8 cellular contexts compared by ENCODE assay signal in the genomic region with DNA sequence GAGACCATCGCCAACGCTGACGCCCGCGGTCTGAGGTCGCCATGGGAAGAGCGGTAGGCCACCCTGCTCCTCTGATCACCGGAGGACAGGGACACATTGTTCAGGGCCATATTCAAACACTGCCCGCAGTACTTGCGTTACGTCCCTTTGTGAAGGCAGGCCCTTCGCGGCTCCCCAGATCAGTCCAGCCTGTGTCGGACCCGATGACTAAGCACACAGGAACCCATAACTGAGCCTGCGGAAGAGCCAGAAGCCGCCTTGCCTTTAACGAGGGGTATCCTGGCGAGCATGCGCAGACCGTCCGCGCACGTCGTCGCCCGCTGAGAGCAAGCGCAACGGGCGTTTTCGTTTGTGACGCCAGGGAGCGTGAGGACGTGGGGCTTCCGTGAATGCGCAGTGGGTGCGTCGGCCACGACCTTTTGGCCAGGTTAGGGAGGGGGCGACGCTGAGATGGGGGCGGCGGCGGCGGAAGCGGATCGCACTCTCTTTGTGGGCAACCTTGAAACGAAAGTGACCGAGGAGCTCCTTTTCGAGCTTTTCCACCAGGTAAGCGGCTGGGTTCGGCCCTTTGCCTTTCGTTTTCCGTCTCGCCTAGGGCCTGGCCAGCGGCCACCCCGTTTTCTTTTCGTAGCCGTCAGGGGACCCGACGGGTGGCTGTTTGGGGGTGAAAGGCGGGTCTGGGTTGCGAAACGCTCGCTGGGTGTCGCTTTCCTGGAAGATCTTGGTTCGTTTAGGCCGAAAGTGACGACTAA. TPM values are rescaled to one million over a fixed set of nuclear protein-coding genes. Genes with fewer than 3 reads are reported as not detected.
A peak's percentile ranks its signal among the peaks of the same experiment; 100 is the strongest.
DNase-seq lines count a peak whose midpoint lies in the region; ATAC-seq and TF ChIP-seq lines count a peak whose summit lies in the region.

Gene C11orf71, minus strand, starts transcription at position 290 of the 752 bp plus-strand sequence. Its CDS starts 180 bp downstream, at position 110.
Gene RBM7, plus strand, starts transcription at position 445 of the 752 bp plus-strand sequence. Its CDS starts 6 bp downstream, at position 451.

- peaks cover 24% of the 10 kb centered on the region for H3K36me3 Mint-ChIP-seq in type B pancreatic cell

- H3K27me3 ChIP-seq in heart left ventricle, result no peaks in the 10 kb centered on the region

- ATAC-seq in HG02759 (IDR thresholded peaks at IDR 0.05; ENCODE audit: unreplicated experiment) (peak; percentile 95), heart left ventricle (peak; percentile 97 to 99 (median 98))

- H3K27ac Mint-ChIP-seq in type B pancreatic cell, result peak within 1 kb of the TSS; percentile 100

- H3K4me1 Mint-ChIP-seq in type B pancreatic cell (ENCODE audit: unreplicated experiment), result peaks cover 22% of the 10 kb centered on the region

- peak within 1 kb of the TSS; percentile 63 to 94 (median 76) for H3K4me3 ChIP-seq in heart left ventricle

- WGBS in adipose tissue, 3 donors, result 0% methylated on average over 69 of the region's 69 CpGs
- 0 to 1% (median 0%) methylated on average over 46 to 69 of the region's 69 CpGs for WGBS in heart left ventricle, 4 donors

- no peaks in the 10 kb centered on the region for H3K9me3 ChIP-seq in heart left ventricle

- no peaks in the 10 kb centered on the region for H3K9me3 Mint-ChIP-seq in type B pancreatic cell

- TF ChIP-seq CTCF in GM12873 (IDR thresholded peaks at IDR 0.05; ENCODE audit: insufficient read depth, low read depth, low read length, missing control alignments), result peak; percentile 35
- TF ChIP-seq CTCF in heart left ventricle (IDR thresholded peaks at IDR 0.05), result peak in 2 of 12 donors; percentile 12 to 13
- TF ChIP-seq CTCF in type B pancreatic cell (conservative IDR thresholded peaks at IDR 0.05), result no peak

- peaks cover 0 to 69% (median 53%) of the 10 kb centered on the region in 12 donors for H3K4me1 ChIP-seq in heart left ventricle

- no peaks in the 10 kb centered on the region for H3K27me3 Mint-ChIP-seq in type B pancreatic cell

- DNase-seq in NCI-H1417 (lab: John Stamatoyannopoulos, UW) (peak; percentile 98 to 99 (median 99)), SW 1271 (lab: John Stamatoyannopoulos, UW) (peak; percentile 87), heart left ventricle (peak; percentile 98 to 100 (median 99)), pons (ENCODE audit: low spot score) (peak; percentile 96), type B pancreatic cell (ENCODE audit: extremely low spot score, unreplicated experiment) (peak; percentile 96)

- H3K36me3 ChIP-seq in heart left ventricle, result peaks cover 0 to 26% (median 10%) of the 10 kb centered on the region in 9 donors

- H3K4me3 Mint-ChIP-seq in type B pancreatic cell, result peak within 1 kb of the TSS; percentile 99

- intact Hi-C loops in heart left ventricle (cut with DNase I), result loop anchor here in 9 of 10 donors (1.0 to 10.0 kb wide), 8 partner anchors 37 to 116 kb away; partner anchors contain the start of genes REXO2 (in 7 of the 9) and NNMT (in 2 of the 9)

- peak in 1 of 2 donors; percentile 92 for TF ChIP-seq POLR2A in heart left ventricle (IDR thresholded peaks at IDR 0.05)

- peak within 1 kb of the TSS; percentile 89 for H3K27ac ChIP-seq in adipose tissue (ENCODE audit: low read depth, low read length)
- H3K27ac ChIP-seq in heart left ventricle, result peak within 1 kb of the TSS; percentile 89 to 100 (median 98)

RNA-seq across cellular contexts. Expression of gene C11orf71, which starts in this region (rescaled TPM):
- polyA plus RNA-seq in adipose tissue (10 to 100 TPM in 1 of 3 donors, 1 to 10 TPM in 2; 6.4 to 10.1 (median 6.9) TPM), heart left ventricle (1 to 10 TPM; 2.3 to 9.9 TPM)
- total RNA-seq in heart left ventricle (10 to 100 TPM in 4 of 9 donors, 1 to 10 TPM in 5; 5.1 to 13.4 (median 8.6) TPM), type B pancreatic cell (ENCODE audit: low replicate concordance) (11.8 and 15.5 TPM in 2 replicates)

RNA-seq across cellular contexts. Expression of gene RBM7, which starts in this region (rescaled TPM):
- polyA plus RNA-seq in adipose tissue (10 to 100 TPM; 11.8 to 25.2 (median 21.2) TPM), heart left ventricle (10 to 100 TPM in 1 of 2 donors, 1 to 10 TPM in 1; 2.7 to 16.1 TPM)
- total RNA-seq in heart left ventricle (10 to 100 TPM in 8 of 9 donors, 1 to 10 TPM in 1; 8.8 to 28.7 (median 20.8) TPM), type B pancreatic cell (ENCODE audit: low replicate concordance) (32.6 and 53.8 TPM in 2 replicates)

Comparison
In these comparisons a context has a peak if more than half of its experiments do, and no peak if none do; other contexts are left out.
1. Peak in every context shown above with its lines: DNase-seq, ATAC-seq, H3K4me3 ChIP-seq and H3K27ac ChIP-seq.